ENCODE assay signal across 8 cellular contexts in the genomic region with DNA sequence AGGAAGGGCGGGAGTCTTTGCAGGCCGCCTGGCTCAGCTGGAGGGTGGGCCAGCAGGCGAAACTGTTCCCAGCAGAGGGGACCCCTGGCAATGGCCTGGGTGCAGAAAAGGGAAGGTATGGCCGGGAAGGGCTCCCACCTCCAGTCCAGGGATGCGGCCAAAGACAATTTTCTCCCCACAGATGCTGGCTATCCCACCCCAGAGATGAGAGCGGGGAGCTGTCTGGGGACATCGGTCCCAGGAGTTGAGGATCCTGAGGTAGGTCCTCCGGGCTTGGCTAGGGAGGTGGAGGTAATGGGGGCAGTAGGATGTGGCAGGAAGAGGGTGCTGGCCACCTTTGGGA. TPM values are rescaled to one million over a fixed set of nuclear protein-coding genes. Genes with fewer than 3 reads are reported as not detected.
"Had no signal": no experiment of that assay in that cellular context is flagged by ENCODE, and none has a peak within 500 bp of the region (broad histone marks: within the 10 kb centered on the region; RNA-seq: fewer than 3 reads in every experiment).

No MANE protein-coding gene starts in this region.

- H3K36me3 ChIP-seq: ovary, transverse colon had no signal

- H3K27me3 ChIP-seq: ovary, transverse colon had no signal

- DNase-seq: activated B cell treated with CpG ODN at 0.5 μM for 24 hours; activated CD4-positive, alpha-beta T cell treated with anti-CD3 and anti-CD28 coated beads, Interleukin-2, amount 50 U/mL, for 1 hour; activated naive CD4-positive, alpha-beta T cell treated with anti-CD3 and anti-CD28 coated beads, Interleukin-2, amount 50 U/mL, for 16 hours; effector memory CD8-positive, alpha-beta T cell; erythroblast; ovary; T-helper 2 cell; transverse colon had no signal

- H3K4me3 ChIP-seq: ovary, transverse colon had no signal

- ATAC-seq: effector memory CD8-positive, alpha-beta T cell had no signal

- H3K27ac ChIP-seq: ovary, transverse colon had no signal

- H3K9me3 ChIP-seq: ovary, transverse colon had no signal

RNA-seq across cellular contexts. Expression of a gene that starts 1.7 kb away (rescaled TPM):
- total RNA-seq: activated B cell treated with CpG ODN at 0.5 μM for 24 hours had no signal

RNA-seq across cellular contexts. Expression of a gene that starts 10.6 kb away (rescaled TPM):
- total RNA-seq: activated B cell treated with CpG ODN at 0.5 μM for 24 hours had no signal
